In the genomic region with DNA sequence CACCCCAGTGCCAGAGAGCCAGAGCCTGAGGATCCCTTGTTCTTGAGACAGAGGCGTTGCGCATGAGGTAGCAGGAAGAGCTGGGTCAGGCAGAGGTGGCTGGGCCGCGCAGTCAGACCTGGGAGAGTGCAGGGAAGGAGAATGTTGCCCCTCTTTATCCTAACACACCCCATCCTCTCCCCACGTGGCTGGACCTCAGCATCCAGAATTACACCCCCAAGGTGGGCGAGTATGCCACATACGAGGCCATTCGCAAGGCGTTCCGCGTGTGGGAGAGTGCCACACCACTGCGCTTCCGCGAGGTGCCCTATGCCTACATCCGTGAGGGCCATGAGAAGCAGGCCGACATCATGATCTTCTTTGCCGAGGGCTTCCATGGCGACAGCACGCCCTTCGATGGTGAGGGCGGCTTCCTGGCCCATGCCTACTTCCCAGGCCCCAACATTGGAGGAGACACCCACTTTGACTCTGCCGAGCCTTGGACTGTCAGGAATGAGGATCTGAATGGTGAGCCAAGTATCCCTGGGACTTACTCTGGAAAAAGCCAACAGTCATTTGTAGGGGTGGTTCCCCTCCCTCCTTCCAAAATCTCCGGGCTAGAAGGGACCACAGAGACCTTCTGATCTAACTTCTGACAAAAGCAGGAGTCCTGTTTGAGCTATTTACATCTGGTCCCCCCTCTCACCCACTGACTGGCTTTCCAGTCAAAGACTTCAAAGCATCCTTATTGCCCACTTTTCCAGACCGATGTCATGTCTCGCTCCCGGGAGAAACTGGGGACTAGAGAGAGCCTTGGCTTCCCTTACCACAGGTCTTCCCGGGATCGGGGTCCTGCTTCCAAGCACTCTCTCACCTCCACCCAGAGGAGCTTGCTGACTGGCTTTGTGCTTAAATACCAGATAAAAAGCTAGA, we compare ENCODE assay signal across 24 cellular contexts. TPM values are rescaled to one million over a fixed set of nuclear protein-coding genes. Genes with fewer than 3 reads are reported as not detected.
A peak's percentile ranks its signal among the peaks of the same experiment; 100 is the strongest.
DNase-seq lines count a peak whose midpoint lies in the region; ATAC-seq and TF ChIP-seq lines count a peak whose summit lies in the region.
"Had no signal": no experiment of that assay in that cellular context is flagged by ENCODE, and none has a peak within 500 bp of the region (broad histone marks: within the 10 kb centered on the region; RNA-seq: fewer than 3 reads in every experiment).

No MANE protein-coding gene starts in this region.

- H3K4me3 ChIP-seq in esophagus squamous epithelium: no peak overlapping the region
- H3K4me3 ChIP-seq: colonic mucosa, HAP-1, left lung, SK-N-MC, spleen, upper lobe of left lung had no signal

- H3K27me3 ChIP-seq in esophagus squamous epithelium: no peaks in the 10 kb centered on the region
- H3K27me3 ChIP-seq: colonic mucosa, upper lobe of left lung had no signal

- H3K27ac ChIP-seq in RWPE1: peak overlapping the region; percentile 99
- H3K27ac ChIP-seq in esophagus squamous epithelium: peak overlapping the region in 3 of 4 donors; percentile 46 to 99 (median 61)
- H3K27ac ChIP-seq: colonic mucosa, HL-60, left lung, SK-N-MC had no signal

- no peak for DNase-seq in RWPE1 (ENCODE audit: low spot score)
- DNase-seq in esophagus squamous epithelium (lab: John Stamatoyannopoulos, UW): no peak
- peak; percentile 53 for DNase-seq in sciatic nerve (ENCODE audit: low spot score)
- DNase-seq in DMS53 (lab: John Stamatoyannopoulos, UW): no peak
- DNase-seq in activated gamma-delta T cell treated with Interleukin-2 at 50 U/mL for 16 hours: no peak
- DNase-seq in activated CD8-positive, alpha-beta memory T cell treated with anti-CD3 and anti-CD28 coated beads, Interleukin-2, amount 50 U/mL, for 4 hours: no peak
- DNase-seq: activated CD4-positive, alpha-beta T cell treated with anti-CD3 and anti-CD28 coated beads, Interleukin-2, amount 50 U/mL, for 48 hours; colonic mucosa; effector memory CD4-positive, alpha-beta T cell; Karpas-422; left lung; midbrain; naive thymus-derived CD4-positive, alpha-beta T cell; NCI-H146; NCI-H2107; NCI-H82; RPMI8226; upper lobe of left lung had no signal

- no peak for ATAC-seq in sciatic nerve
- no peak for ATAC-seq in GM21423 (IDR thresholded peaks at IDR 0.05; ENCODE audit: unreplicated experiment)
- ATAC-seq: activated T-helper 17 cell treated with anti-CD3 and anti-CD28 coated beads, Interleukin-2, amount 50 U/mL, for 72 hours; left lung; naive thymus-derived CD4-positive, alpha-beta T cell had no signal

- no peak for TF ChIP-seq POLR2A in esophagus squamous epithelium (IDR thresholded peaks at IDR 0.05)

- intact Hi-C loops in esophagus squamous epithelium (cut with DNase I): loop anchor here (10.0 kb wide), 1 partner anchor 268 kb away; no protein-coding TSS in a partner anchor
- intact Hi-C loops in sciatic nerve (cut with DNase I): loop anchor here (10.0 kb wide), 1 partner anchor 258 kb away; the partner anchor contains the start of gene DAD1

- POLR2A ChIA-PET in RWPE1 (lab: Yijun Ruan, JAX; ENCODE audit: low non-redundant PET): no interaction called here

- 85 to 87% methylated on average over 10 to 14 of the region's 28 CpGs for WGBS in esophagus squamous epithelium, 2 donors

- TF ChIP-seq CTCF in RWPE1 (conservative IDR thresholded peaks at IDR 0.05; ENCODE audit: low read depth) (no peak), esophagus squamous epithelium (IDR thresholded peaks at IDR 0.05) (no peak)

- peaks cover 42 to 92% (median 45%) of the 10 kb centered on the region in 3 donors for H3K4me1 ChIP-seq in esophagus squamous epithelium
- H3K4me1 ChIP-seq: HAP-1 had no signal

- CTCF ChIA-PET in RWPE1 (lab: Yijun Ruan, JAX): interaction anchor here (0.6 to 1.8 kb wide), 2 partner anchors 10 to 272 kb away, joined by 3 to 5 read pairs; no protein-coding TSS in a partner anchor

- peaks cover 38 to 73% (median 59%) of the 10 kb centered on the region in 3 donors for H3K36me3 ChIP-seq in esophagus squamous epithelium
- H3K36me3 ChIP-seq: HAP-1 had no signal

- H3K9me3 ChIP-seq in esophagus squamous epithelium: no peaks in the 10 kb centered on the region
- H3K9me3 ChIP-seq: colonic mucosa, HAP-1, left lung, spleen, upper lobe of left lung had no signal

RNA-seq across cellular contexts. Expression of gene MMP14, which starts 6.1 kb away (rescaled TPM):
- 100 to 1,000 TPM in 3 of 4 donors, 10 to 100 TPM in 1; 67.9 to 127 (median 102) TPM for total RNA-seq in esophagus squamous epithelium
- 138 TPM for total RNA-seq in sciatic nerve

RNA-seq across cellular contexts. Expression of gene MRPL52, which starts 12.8 kb away (rescaled TPM):
- 100 to 1,000 TPM in 1 of 4 donors, 10 to 100 TPM in 3; 32.8 to 142 (median 82.1) TPM for total RNA-seq in esophagus squamous epithelium
- total RNA-seq in sciatic nerve: 34.0 TPM

RNA-seq across cellular contexts. Expression of gene SLC7A7, which starts 27.2 kb away (rescaled TPM):
- total RNA-seq in esophagus squamous epithelium (10 to 100 TPM in 1 of 4 donors, 1 to 10 TPM in 2, not detected in 1; 2.5 to 12.6 (median 7.8) TPM), sciatic nerve (9.7 TPM)

RNA-seq across cellular contexts. Expression of gene LRP10, which starts 29.1 kb away (rescaled TPM):
- 100 to 1,000 TPM; 111 to 314 (median 128) TPM for total RNA-seq in esophagus squamous epithelium
- total RNA-seq in sciatic nerve: 106 TPM

RNA-seq across cellular contexts. Expression of gene REM2, which starts 40.6 kb away (rescaled TPM):
- total RNA-seq in esophagus squamous epithelium: under 1 TPM; 0.19 to 0.83 (median 0.32) TPM
- 0.62 TPM for total RNA-seq in sciatic nerve
